ENCODE assay signal across 22 cellular contexts in the genomic region with DNA sequence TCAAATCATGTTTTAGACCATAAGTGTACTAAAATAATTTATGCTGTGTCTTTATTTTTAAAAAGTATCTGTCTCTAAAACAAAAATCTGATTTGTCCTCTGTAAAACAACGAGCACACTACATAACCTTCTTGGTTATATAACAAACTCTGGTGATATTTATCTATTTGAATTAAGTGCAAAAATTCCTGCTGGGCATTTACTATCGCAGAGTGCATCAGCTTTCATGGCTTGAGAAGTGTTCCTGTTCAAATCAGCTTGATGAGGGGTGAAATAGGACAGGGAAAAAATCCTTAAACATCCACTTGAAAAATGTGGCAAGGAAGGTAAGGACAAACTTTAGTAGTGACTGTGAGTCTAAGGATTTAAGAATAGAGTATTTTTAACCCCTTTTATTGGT.
A peak's percentile ranks its signal among the peaks of the same experiment; 100 is the strongest.
DNase-seq lines count a peak whose midpoint lies in the region; ATAC-seq and TF ChIP-seq lines count a peak whose summit lies in the region.
"Had no signal": no experiment of that assay in that cellular context is flagged by ENCODE, and none has a peak within 500 bp of the region (broad histone marks: within the 10 kb centered on the region; RNA-seq: fewer than 3 reads in every experiment).

No MANE protein-coding gene starts in this region.

- no peaks in the 10 kb centered on the region for H3K4me1 Mint-ChIP-seq in stimulated activated memory B cell treated with anti-CD40 and anti-IgM and Interleukin-4, amounts not matched to agents 10 μg/mL and 1 μg/mL and 100 μg/mL, for 72 hours
- H3K4me1 Mint-ChIP-seq: CD14-positive monocyte; CD4-positive, alpha-beta memory T cell; CD4-positive, CD25-positive, alpha-beta regulatory T cell; CD8-positive, alpha-beta memory T cell had no signal

- no peaks in the 10 kb centered on the region for H3K9me3 ChIP-seq in IMR-90 (ENCODE audit: control insufficient read depth, insufficient read depth, low read length)
- H3K9me3 ChIP-seq: BE2C, BLaER1 had no signal

- H3K9ac ChIP-seq in IMR-90 (ENCODE audit: low read depth, low read length): no peak overlapping the region
- H3K9ac ChIP-seq: BLaER1 had no signal

- CTCF ChIA-PET in IMR-90 (lab: Yijun Ruan, JAX): no interaction called here

- no peak overlapping the region for H3K4ac ChIP-seq in IMR-90 (ENCODE audit: low read depth, low read length)

- no peak overlapping the region for H2AK5ac ChIP-seq in IMR-90 (ENCODE audit: low read depth, low read length)

- 0 out of 4 replicates have a peak overlapping the region, but pooled peaks of 1 of the 2 experiments have one; percentile 11 for H4K8ac ChIP-seq in IMR-90 (ENCODE audit: low read depth in 2 of 2, low read length in 2 of 2)

- H3K9me1 ChIP-seq in IMR-90 (ENCODE audit: insufficient read depth, low read length): no peaks in the 10 kb centered on the region

- H3K27ac ChIP-seq in IMR-90 (ENCODE audit: insufficient read depth, low read length): no peak overlapping the region
- H3K27ac ChIP-seq: BLaER1 had no signal

- H2BK20ac ChIP-seq in IMR-90 (ENCODE audit: low read depth, low read length): no peak overlapping the region

- H3K23ac ChIP-seq in IMR-90 (ENCODE audit: low read depth, low read length): no peak overlapping the region; the same call in 1 of the 2 replicates

- H3K18ac ChIP-seq in IMR-90 (ENCODE audit: low read depth, low read length): peak overlapping the region; percentile 47; the same call in 1 of the 2 replicates

- H3K9me3 Mint-ChIP-seq in stimulated activated memory B cell treated with anti-CD40 and anti-IgM and Interleukin-4, amounts not matched to agents 10 μg/mL and 1 μg/mL and 100 μg/mL, for 72 hours: no peaks in the 10 kb centered on the region
- H3K9me3 Mint-ChIP-seq: CD14-positive monocyte had no signal

- H3K36me3 Mint-ChIP-seq in stimulated activated memory B cell treated with anti-CD40 and anti-IgM and Interleukin-4, amounts not matched to agents 10 μg/mL and 1 μg/mL and 100 μg/mL, for 72 hours: no peaks in the 10 kb centered on the region
- H3K36me3 Mint-ChIP-seq: CD14-positive monocyte; CD4-positive, alpha-beta memory T cell; CD4-positive, CD25-positive, alpha-beta regulatory T cell; CD8-positive, alpha-beta memory T cell had no signal

- H3K4me3 Mint-ChIP-seq in stimulated activated memory B cell treated with anti-CD40 and anti-IgM and Interleukin-4, amounts not matched to agents 10 μg/mL and 1 μg/mL and 100 μg/mL, for 72 hours: no peak overlapping the region
- H3K4me3 Mint-ChIP-seq: CD14-positive monocyte; CD4-positive, alpha-beta memory T cell; CD4-positive, CD25-positive, alpha-beta regulatory T cell; CD8-positive, alpha-beta memory T cell had no signal

- no peak overlapping the region for H2AK9ac ChIP-seq in IMR-90 (replicated peaks; ENCODE audit: low read depth, low read length, poor library complexity)

- no TSS peak for BruUV-seq in IMR-90 (replicated peaks; lab: Mats Ljungman, UMichigan)

- DNase-seq in IMR-90 (no peak), NCI-H2196 (lab: John Stamatoyannopoulos, UW; ENCODE audit: unreplicated experiment) (no peak)
- DNase-seq: 8988T; ACHN; BE2C; C1 segment of cervical spinal cord; CD4-positive, alpha-beta memory T cell; CD4-positive, CD25-positive, alpha-beta regulatory T cell; CD8-positive, alpha-beta memory T cell; COR-L47; DMS 273 treated with DMSO at 0.1 percent for 48 hours; DMS153; DMS53; DMS79; DND-41; GDM1 had no signal

- H2BK5ac ChIP-seq in IMR-90 (ENCODE audit: low read depth, low read length, poor library complexity, severe bottlenecking): no peak overlapping the region

- in situ Hi-C loops in IMR-90 (cut with MboI; ENCODE audit: low sequenced_read_pairs): no loop called here

- H3K56ac ChIP-seq in IMR-90 (ENCODE audit: extremely low read depth, insufficient read depth, low read length): no peak overlapping the region

- TF ChIP-seq CTCF in IMR-90 (conservative IDR thresholded peaks at IDR 0.05; ENCODE audit: low read depth, low read length): no peak

- TF ChIP-seq POLR2A in IMR-90 (IDR thresholded peaks at IDR 0.05; ENCODE audit: low read depth, low read length): no peak

- peaks cover 3% of the 10 kb centered on the region for H3K4me1 ChIP-seq in IMR-90 (ENCODE audit: control insufficient read depth, insufficient read depth, low read length)
- H3K4me1 ChIP-seq: BLaER1 had no signal

- H2BK120ac ChIP-seq in IMR-90 (ENCODE audit: low read depth, low read length): no peak overlapping the region

- no peak overlapping the region for H3K4me3 ChIP-seq in IMR-90 (ENCODE audit: insufficient read depth, low read depth, low read length)
- H3K4me3 ChIP-seq: BLaER1, GM12878 had no signal

- H4K20me1 ChIP-seq in IMR-90 (ENCODE audit: insufficient read depth, low read length): no peaks in the 10 kb centered on the region
- H4K20me1 ChIP-seq: BLaER1 had no signal

- no peak for TF ChIP-seq RAD21 in IMR-90 (IDR thresholded peaks at IDR 0.05; ENCODE audit: low read length)

- H2BK15ac ChIP-seq in IMR-90 (ENCODE audit: low read depth, low read length): no peak overlapping the region

- no CpG with 5 or more reads among the region's 2 CpGs for WGBS in IMR-90 (ENCODE audit: extremely low coverage in 2 of 2, insufficient read length in 1 of 2), 2 experiments

- no peak overlapping the region for H3K4me2 ChIP-seq in IMR-90 (ENCODE audit: low read depth, low read length)
- H3K4me2 ChIP-seq: BLaER1 had no signal

- H3K36me3 ChIP-seq in IMR-90 (ENCODE audit: control insufficient read depth, insufficient read depth, low read length): no peaks in the 10 kb centered on the region
- H3K36me3 ChIP-seq: BE2C, BLaER1 had no signal

- dilution Hi-C loops in IMR-90 (cut with HindIII; ENCODE audit: low sequenced_read_pairs, unreplicated experiment): no loop called here

- peaks cover 13 to 43% of the 10 kb centered on the region in 2 experiments for H3K79me1 ChIP-seq in IMR-90 (ENCODE audit: low read depth in 1 of 2, low read length in 2 of 2)

- H4K91ac ChIP-seq in IMR-90 (ENCODE audit: insufficient read depth, low read depth, low read length): no peak overlapping the region

- H3K27me3 ChIP-seq in IMR-90 (ENCODE audit: control insufficient read depth, insufficient read depth, low read length): no peaks in the 10 kb centered on the region
- H3K27me3 ChIP-seq: BE2C, BLaER1 had no signal

- H4K5ac ChIP-seq in IMR-90 (ENCODE audit: low read depth, low read length): no peak overlapping the region; the same call in 1 of the 2 replicates

- no peak overlapping the region for H3K27ac Mint-ChIP-seq in stimulated activated memory B cell treated with anti-CD40 and anti-IgM and Interleukin-4, amounts not matched to agents 10 μg/mL and 1 μg/mL and 100 μg/mL, for 72 hours
- H3K27ac Mint-ChIP-seq: CD14-positive monocyte; CD4-positive, alpha-beta memory T cell; CD4-positive, CD25-positive, alpha-beta regulatory T cell; CD8-positive, alpha-beta memory T cell had no signal

- ATAC-seq in IMR-90 (ENCODE audit: low read depth): no peak
- no peak for ATAC-seq in SK-N-SH treated with all-trans-retinoic acid at 6 μM for 48 hours
- no peak for ATAC-seq in HG02610 (IDR thresholded peaks at IDR 0.05; ENCODE audit: unreplicated experiment)
- ATAC-seq in stimulated activated memory B cell treated with anti-CD40 and anti-IgM and Interleukin-4, amounts not matched to agents 10 μg/mL and 1 μg/mL and 100 μg/mL, for 72 hours: no peak
- ATAC-seq: GM12878 had no signal

- H3K14ac ChIP-seq in IMR-90 (replicated peaks; ENCODE audit: low read depth, low read length): no peak overlapping the region

- no peaks in the 10 kb centered on the region for H3K27me3 Mint-ChIP-seq in stimulated activated memory B cell treated with anti-CD40 and anti-IgM and Interleukin-4, amounts not matched to agents 10 μg/mL and 1 μg/mL and 100 μg/mL, for 72 hours
- H3K27me3 Mint-ChIP-seq: CD4-positive, alpha-beta memory T cell; CD4-positive, CD25-positive, alpha-beta regulatory T cell; CD8-positive, alpha-beta memory T cell had no signal

- intact Hi-C loops in IMR-90 (cut with micrococcal nuclease): loop anchor here (10.0 kb wide), 1 partner anchor 475 kb away; no protein-coding TSS in a partner anchor

- no peak overlapping the region for H2AFZ ChIP-seq in IMR-90 (replicated peaks; ENCODE audit: low read length, poor library complexity)

- POLR2A ChIA-PET in IMR-90 (lab: Charles Lee; ENCODE audit: unreplicated experiment): no interaction called here

TF ChIP-seq in IMR-90, 13 proteins besides CTCF, POLR2A, EP300 and RAD21 (continues in another document):
- TF ChIP-seq FOS (IDR thresholded peaks at IDR 0.05; ENCODE audit: low read depth, low read length) (no peak), BHLHE40 (IDR thresholded peaks at IDR 0.05; ENCODE audit: low read depth, low read length) (no peak), CEBPB (IDR thresholded peaks at IDR 0.05; ENCODE audit: low read depth, low read length) (no peak), MAFK (IDR thresholded peaks at IDR 0.05; ENCODE audit: low read depth, low read length) (no peak), SMC3 (IDR thresholded peaks at IDR 0.05; ENCODE audit: low read depth, low read length) (no peak), RCOR1 (IDR thresholded peaks at IDR 0.05; ENCODE audit: insufficient replicate concordance, low read length) (no peak), MXI1 (IDR thresholded peaks at IDR 0.05; ENCODE audit: borderline replicate concordance, low read depth, low read length) (no peak), RFX5 (IDR thresholded peaks at IDR 0.05; ENCODE audit: low read depth, low read length) (no peak), NFE2L2 (IDR thresholded peaks at IDR 0.05; ENCODE audit: low read depth, low read length) (no peak)

TF ChIP-seq in SK-N-SH treated with all-trans-retinoic acid at 6 μM for 48 hours, 23 proteins besides CTCF, POLR2A, EP300 and RAD21:
- TF ChIP-seq GLIS3 (CRISPR knock-in tag; IDR thresholded peaks at IDR 0.05): 0 out of 2 replicates have a peak, but pooled peaks have one; percentile 28
- no peak for TF ChIP-seq ISL1 (CRISPR knock-in tag; IDR thresholded peaks at IDR 0.05)
- TF ChIP-seq CSDC2 (CRISPR knock-in tag; IDR thresholded peaks at IDR 0.05): no peak
- TF ChIP-seq ESRRG (CRISPR knock-in tag; IDR thresholded peaks at IDR 0.05): no peak
- no peak for TF ChIP-seq PPARA (CRISPR knock-in tag; IDR thresholded peaks at IDR 0.05; ENCODE audit: borderline replicate concordance)
- TF ChIP-seq ZNF70 (CRISPR knock-in tag; IDR thresholded peaks at IDR 0.05): no peak
- no peak for TF ChIP-seq BACH2 (CRISPR knock-in tag; IDR thresholded peaks at IDR 0.05; ENCODE audit: borderline replicate concordance)
